10 cellular contexts compared by ENCODE assay signal in the genomic region with DNA sequence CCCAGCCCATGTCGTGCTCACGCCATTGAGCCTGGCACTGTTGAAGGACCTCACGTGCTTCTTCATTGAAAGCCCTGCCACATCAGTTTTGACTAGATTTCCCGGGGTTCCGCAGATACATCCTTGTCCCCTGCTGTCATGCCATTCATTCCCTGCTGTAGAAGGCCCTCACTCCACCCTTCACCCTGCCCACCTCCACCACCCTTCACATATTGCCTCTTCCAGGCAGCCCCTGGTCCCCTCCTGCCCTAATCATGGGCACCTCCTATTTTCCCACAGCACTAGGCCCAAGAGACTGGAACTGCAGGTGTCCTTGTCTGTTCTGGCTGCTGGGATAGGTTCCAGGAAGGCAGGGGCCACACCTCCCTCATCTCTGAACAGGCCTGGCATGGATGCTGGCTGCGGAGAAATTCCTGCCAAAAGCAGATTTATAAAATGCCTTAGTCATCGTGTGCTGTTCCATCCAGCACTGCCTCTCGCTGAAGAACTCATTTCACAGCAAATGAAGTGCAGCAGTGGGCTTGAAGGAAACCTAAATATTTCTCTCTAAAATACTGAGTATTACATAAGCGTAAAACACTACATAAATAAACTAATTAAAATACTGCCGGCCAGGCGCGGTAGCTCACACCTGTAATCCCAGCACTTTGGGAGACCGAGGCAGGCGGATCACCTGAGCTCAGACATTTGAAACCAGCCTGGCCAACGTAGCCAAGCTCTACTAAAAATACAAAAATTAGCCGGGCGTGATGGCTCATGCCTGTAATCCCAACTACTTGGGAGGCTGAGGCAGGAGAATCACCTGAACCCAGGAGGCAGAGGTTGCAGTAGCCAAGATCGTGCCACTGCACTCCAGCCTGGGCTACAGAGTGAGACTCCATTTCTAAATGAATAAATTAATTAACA. TPM values are rescaled to one million over a fixed set of nuclear protein-coding genes. Genes with fewer than 3 reads are reported as not detected.
A peak's percentile ranks its signal among the peaks of the same experiment; 100 is the strongest.
DNase-seq lines count a peak whose midpoint lies in the region; ATAC-seq and TF ChIP-seq lines count a peak whose summit lies in the region.
"Had no signal": no experiment of that assay in that cellular context is flagged by ENCODE, and none has a peak within 500 bp of the region (broad histone marks: within the 10 kb centered on the region; RNA-seq: fewer than 3 reads in every experiment).

No MANE protein-coding gene starts in this region.

- intact Hi-C loops in ascending aorta (cut with DNase I), result no loop called here
- intact Hi-C loops in left ventricle myocardium superior (cut with micrococcal nuclease), result no loop called here
- intact Hi-C loops in activated CD4-positive, alpha-beta T cell treated with anti-CD3 and anti-CD28 coated beads, Interleukin-2, amount 10 ng/mL, durations not matched to agents 24 days and 14 days (cut with micrococcal nuclease), result no loop called here

- H3K4me1 ChIP-seq in ascending aorta (peaks cover 0 to 22% of the 10 kb centered on the region in 2 donors), suprapubic skin (peaks cover 39% of the 10 kb centered on the region)

- ATAC-seq in left ventricle myocardium superior, result peak; percentile 82

- DNase-seq in HPDE6-E6E7 (ENCODE audit: extremely low spot score) (peak; percentile 54), ascending aorta (ENCODE audit: low spot score in 2 of 2) (peak in 1 of 2 donors; percentile 74), left ventricle myocardium superior (peak; percentile 62), suprapubic skin (ENCODE audit: low spot score in 2 of 2) (no peak)
- DNase-seq in stimulated activated CD4-positive, alpha-beta T cell treated with anti-CD3 and anti-CD28 coated beads, Interleukin-2, amount 100 ng/mL, for 48 hours, result no peak
- no peak for DNase-seq in activated CD4-positive, alpha-beta T cell treated with anti-CD3 and anti-CD28 coated beads, Interleukin-2, amount 10 ng/mL, durations not matched to agents 24 days and 14 days
- no peak for DNase-seq in central memory CD4-positive, alpha-beta T cell
- no peak for DNase-seq in activated naive CD4-positive, alpha-beta T cell (lab: John Stamatoyannopoulos, UW)
- DNase-seq: activated CD8-positive, alpha-beta memory T cell treated with anti-CD3 and anti-CD28 coated beads, Interleukin-2, amount 50 U/mL, for 4 hours; stimulated activated CD4-positive, alpha-beta T cell treated with anti-CD3 and anti-CD28 coated beads, Interleukin-4, amount 100 ng/mL, for 24 hours had no signal

- H3K4me3 Mint-ChIP-seq in activated CD4-positive, alpha-beta T cell treated with anti-CD3 and anti-CD28 coated beads, Interleukin-2, amount 10 ng/mL, durations not matched to agents 24 days and 14 days, result no peak overlapping the region

- no peaks in the 10 kb centered on the region for H3K27me3 Mint-ChIP-seq in activated CD4-positive, alpha-beta T cell treated with anti-CD3 and anti-CD28 coated beads, Interleukin-2, amount 10 ng/mL, durations not matched to agents 24 days and 14 days

- TF ChIP-seq CTCF in ascending aorta (IDR thresholded peaks at IDR 0.05) (no peak), suprapubic skin (IDR thresholded peaks at IDR 0.05) (no peak)

- peak overlapping the region; percentile 55 to 74 for H3K27ac ChIP-seq in ascending aorta
- peak overlapping the region; percentile 62 for H3K27ac ChIP-seq in suprapubic skin

- WGBS in suprapubic skin, result 51% methylated on average over 18 of the region's 18 CpGs

- peaks cover 0 to 6% of the 10 kb centered on the region in 2 donors for H3K36me3 ChIP-seq in ascending aorta
- H3K36me3 ChIP-seq in suprapubic skin, result no peaks in the 10 kb centered on the region

- H3K27me3 ChIP-seq in ascending aorta (no peaks in the 10 kb centered on the region), suprapubic skin (no peaks in the 10 kb centered on the region)

- H3K9me3 ChIP-seq in ascending aorta, result no peaks in the 10 kb centered on the region
- H3K9me3 ChIP-seq in suprapubic skin, result no peaks in the 10 kb centered on the region

- H3K9me3 Mint-ChIP-seq in activated CD4-positive, alpha-beta T cell treated with anti-CD3 and anti-CD28 coated beads, Interleukin-2, amount 10 ng/mL, durations not matched to agents 24 days and 14 days, result no peaks in the 10 kb centered on the region

- peaks cover 8% of the 10 kb centered on the region for H3K4me1 Mint-ChIP-seq in activated CD4-positive, alpha-beta T cell treated with anti-CD3 and anti-CD28 coated beads, Interleukin-2, amount 10 ng/mL, durations not matched to agents 24 days and 14 days

- TF ChIP-seq EP300 in suprapubic skin (IDR thresholded peaks at IDR 0.05), result no peak

- TF ChIP-seq POLR2A in suprapubic skin (IDR thresholded peaks at IDR 0.05), result no peak

- H3K36me3 Mint-ChIP-seq in activated CD4-positive, alpha-beta T cell treated with anti-CD3 and anti-CD28 coated beads, Interleukin-2, amount 10 ng/mL, durations not matched to agents 24 days and 14 days (ENCODE audit: low read depth), result peaks cover 5% of the 10 kb centered on the region

- H3K27ac Mint-ChIP-seq in activated CD4-positive, alpha-beta T cell treated with anti-CD3 and anti-CD28 coated beads, Interleukin-2, amount 10 ng/mL, durations not matched to agents 24 days and 14 days, result no peak overlapping the region

- H3K4me3 ChIP-seq in ascending aorta (no peak overlapping the region), suprapubic skin (no peak overlapping the region)

RNA-seq across cellular contexts. Expression of a gene that starts 38.4 kb away (rescaled TPM):
- 16.7 TPM for total RNA-seq in ascending aorta
- 40.7 TPM for total RNA-seq in left ventricle myocardium superior
- total RNA-seq in suprapubic skin, result 10 to 100 TPM; 26.6 to 54.2 (median 34.1) TPM
- total RNA-seq in activated CD4-positive, alpha-beta T cell treated with anti-CD3 and anti-CD28 coated beads, Interleukin-2, amount 10 ng/mL, durations not matched to agents 24 days and 14 days, result 89.9 and 93.2 TPM in 2 replicates

RNA-seq across cellular contexts. Expression of a gene that starts 38.6 kb away (rescaled TPM):
- total RNA-seq in ascending aorta (0.53 TPM), left ventricle myocardium superior (1.7 TPM), suprapubic skin (10 to 100 TPM in 1 of 4 donors, 1 to 10 TPM in 3; 4.6 to 16.3 (median 7.9) TPM)
- 8.5 and 9.4 TPM in 2 replicates for total RNA-seq in activated CD4-positive, alpha-beta T cell treated with anti-CD3 and anti-CD28 coated beads, Interleukin-2, amount 10 ng/mL, durations not matched to agents 24 days and 14 days

RNA-seq across cellular contexts. Expression of a gene that starts 44.5 kb away (rescaled TPM):
- 142 TPM for total RNA-seq in ascending aorta
- total RNA-seq in left ventricle myocardium superior, result 21.7 TPM
- 10 to 100 TPM in 3 of 4 donors, 1 to 10 TPM in 1; 4.2 to 18.4 (median 16.6) TPM for total RNA-seq in suprapubic skin
- 0.31 and 0.49 TPM in 2 replicates for total RNA-seq in activated CD4-positive, alpha-beta T cell treated with anti-CD3 and anti-CD28 coated beads, Interleukin-2, amount 10 ng/mL, durations not matched to agents 24 days and 14 days

RNA-seq across cellular contexts. Expression of a gene that starts 49.4 kb away (rescaled TPM):
- not detected for total RNA-seq in ascending aorta
- not detected for total RNA-seq in left ventricle myocardium superior
- total RNA-seq in suprapubic skin, result not detected
- total RNA-seq in activated CD4-positive, alpha-beta T cell treated with anti-CD3 and anti-CD28 coated beads, Interleukin-2, amount 10 ng/mL, durations not matched to agents 24 days and 14 days, result not detected in 2 replicates

Comparison
In these comparisons a context has a peak if more than half of its experiments do, and no peak if none do; other contexts are left out.
1. DNase-seq: peak in HPDE6-E6E7 (single experiment) and left ventricle myocardium superior (single experiment); none in suprapubic skin (0 of 2), stimulated activated CD4-positive, alpha-beta T cell treated with anti-CD3 and anti-CD28 coated beads, Interleukin-2, amount 100 ng/mL, for 48 hours (0 of 2), activated CD4-positive, alpha-beta T cell treated with anti-CD3 and anti-CD28 coated beads, Interleukin-2, amount 10 ng/mL, durations not matched to agents 24 days and 14 days (single experiment), central memory CD4-positive, alpha-beta T cell (single experiment) and activated naive CD4-positive, alpha-beta T cell (0 of 4).